8 cellular contexts compared by ENCODE assay signal in the genomic region with DNA sequence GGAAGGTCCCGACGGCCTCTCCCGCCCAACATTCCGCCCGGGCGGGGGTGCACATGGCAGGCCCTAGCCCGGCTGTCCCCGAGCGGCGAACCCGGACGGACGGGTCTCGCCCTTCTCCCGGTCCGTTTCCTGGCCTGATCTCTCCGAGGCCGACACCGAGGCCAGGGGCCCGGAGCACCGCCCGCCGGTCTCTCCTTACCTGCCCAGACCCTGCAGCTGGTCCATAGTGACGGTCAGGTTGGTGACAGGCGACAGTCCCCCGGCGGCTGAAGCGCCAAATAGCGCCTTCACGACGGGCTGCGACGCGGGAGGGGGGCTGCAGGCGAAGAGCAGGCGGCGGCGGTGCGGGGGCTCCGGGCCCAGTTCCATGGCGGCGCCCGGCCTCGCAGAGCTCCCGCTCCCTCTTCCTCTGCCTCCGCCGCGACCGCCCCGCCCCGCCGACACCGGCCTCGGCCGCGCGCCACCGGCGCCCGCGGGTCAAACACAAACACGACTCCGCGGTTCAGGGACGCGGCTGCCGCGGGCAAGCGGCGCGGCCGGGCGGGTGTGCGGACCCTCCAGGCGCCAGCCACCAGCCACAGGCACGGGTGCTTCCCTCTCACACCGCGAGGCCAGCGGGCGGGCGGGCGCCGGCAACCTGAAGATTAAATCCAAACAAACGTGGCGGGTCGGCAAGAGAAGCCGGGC. TPM values are rescaled to one million over a fixed set of nuclear protein-coding genes. Genes with fewer than 3 reads are reported as not detected.
DNase-seq lines count a peak whose midpoint lies in the region; ATAC-seq and TF ChIP-seq lines count a peak whose summit lies in the region.

No MANE protein-coding gene starts in this region.

- DNase-seq in UCSD-AML1 (lab: John Stamatoyannopoulos, UW; ENCODE audit: unreplicated experiment): peak; percentile 83
- no peak for DNase-seq in natural killer cell treated with Interleukin-12 subunit alpha and Interleukin-12 subunit beta and Interleukin-15 and Interleukin-18, amount 100 ng/mL, for 72 hours (ENCODE audit: low spot score)
- DNase-seq in uterus: peak in 1 of 2 donors; percentile 23
- no peak for DNase-seq in putamen (ENCODE audit: low spot score)

- intact Hi-C loops in uterus (cut with DNase I; ENCODE audit: low total_unique reads): no loop called here

- H3K4me3 ChIP-seq in BLaER1 treated with 17β-estradiol and CSF1 and Interleukin-3, amounts not matched to agents 10 nM and 100 nM: peak overlapping the region; percentile 77 to 99 (median 88)
- H3K4me3 ChIP-seq in uterus: peak overlapping the region; percentile 59 to 61

- no peaks in the 10 kb centered on the region for H3K27me3 ChIP-seq in BLaER1 treated with 17β-estradiol and CSF1 and Interleukin-3, amounts not matched to agents 10 nM and 100 nM
- no peaks in the 10 kb centered on the region for H3K27me3 ChIP-seq in uterus

- H3K36me3 ChIP-seq in BLaER1 treated with 17β-estradiol and CSF1 and Interleukin-3, amounts not matched to agents 10 nM and 100 nM: peaks cover 0 to 41% (median 36%) of the 10 kb centered on the region in 11 experiments; a peak in 19 of 22 replicates
- H3K36me3 ChIP-seq in uterus: no peaks in the 10 kb centered on the region

- no peaks in the 10 kb centered on the region for H3K9me3 Mint-ChIP-seq in natural killer cell treated with Interleukin-12 subunit alpha and Interleukin-12 subunit beta and Interleukin-15 and Interleukin-18, amount 100 ng/mL, for 72 hours

- no peak for TF ChIP-seq CTCF in uterus (IDR thresholded peaks at IDR 0.05)

- H3K9ac ChIP-seq in BLaER1 treated with 17β-estradiol and CSF1 and Interleukin-3, amounts not matched to agents 10 nM and 100 nM: peak overlapping the region; percentile 79 to 97 (median 93)

- H3K4me1 ChIP-seq in BLaER1 treated with 17β-estradiol and CSF1 and Interleukin-3, amounts not matched to agents 10 nM and 100 nM: peaks cover 14 to 32% (median 24%) of the 10 kb centered on the region in 10 experiments
- H3K4me1 ChIP-seq in uterus: peaks cover 0 to 5% of the 10 kb centered on the region in 2 donors

- peak overlapping the region; percentile 77 to 80 for H3K27ac Mint-ChIP-seq in natural killer cell treated with Interleukin-12 subunit alpha and Interleukin-12 subunit beta and Interleukin-15 and Interleukin-18, amount 100 ng/mL, for 72 hours

- H3K4me1 Mint-ChIP-seq in natural killer cell treated with Interleukin-12 subunit alpha and Interleukin-12 subunit beta and Interleukin-15 and Interleukin-18, amount 100 ng/mL, for 72 hours (ENCODE audit: low read depth in 2 of 2): peaks cover 9 to 24% of the 10 kb centered on the region in 2 donors

- peaks cover 0 to 30% (median 18%) of the 10 kb centered on the region in 11 experiments; a peak in 8 of 22 replicates for H4K20me1 ChIP-seq in BLaER1 treated with 17β-estradiol and CSF1 and Interleukin-3, amounts not matched to agents 10 nM and 100 nM

- H3K4me2 ChIP-seq in BLaER1 treated with 17β-estradiol and CSF1 and Interleukin-3, amounts not matched to agents 10 nM and 100 nM: peak overlapping the region; percentile 64 to 95 (median 87)

- H3K36me3 Mint-ChIP-seq in natural killer cell treated with Interleukin-12 subunit alpha and Interleukin-12 subunit beta and Interleukin-15 and Interleukin-18, amount 100 ng/mL, for 72 hours: peaks cover 11% of the 10 kb centered on the region

- TF ChIP-seq POLR2A in uterus (IDR thresholded peaks at IDR 0.05): peak in 1 of 2 donors; percentile 15

- H3K27me3 Mint-ChIP-seq in natural killer cell treated with Interleukin-12 subunit alpha and Interleukin-12 subunit beta and Interleukin-15 and Interleukin-18, amount 100 ng/mL, for 72 hours: no peaks in the 10 kb centered on the region

- H3K4me3 Mint-ChIP-seq in natural killer cell treated with Interleukin-12 subunit alpha and Interleukin-12 subunit beta and Interleukin-15 and Interleukin-18, amount 100 ng/mL, for 72 hours: peak overlapping the region; percentile 94

- H3K27ac ChIP-seq in BLaER1 treated with 17β-estradiol and CSF1 and Interleukin-3, amounts not matched to agents 10 nM and 100 nM: peak overlapping the region in 10 of 11 experiments; percentile 51 to 92 (median 90); a peak in 20 of 22 replicates
- H3K27ac ChIP-seq in uterus: peak overlapping the region in 1 of 2 donors; percentile 12

- ATAC-seq in GM19043 (IDR thresholded peaks at IDR 0.05; ENCODE audit: low read depth, unreplicated experiment) (peak; percentile 26), HG03175 (IDR thresholded peaks at IDR 0.05; ENCODE audit: unreplicated experiment) (peak; percentile 21), esophagus mucosa (peak; percentile 51)
- ATAC-seq in natural killer cell treated with Interleukin-12 subunit alpha and Interleukin-12 subunit beta and Interleukin-15 and Interleukin-18, amount 100 ng/mL, for 72 hours: peak; percentile 50

- no peaks in the 10 kb centered on the region for H3K9me3 ChIP-seq in BLaER1 treated with 17β-estradiol and CSF1 and Interleukin-3, amounts not matched to agents 10 nM and 100 nM (replicated peaks in 1 of 11)
- no peaks in the 10 kb centered on the region for H3K9me3 ChIP-seq in uterus

RNA-seq across cellular contexts. Expression of a gene that starts 0.5 kb away (rescaled TPM):
- total RNA-seq in esophagus mucosa (3.8 TPM), uterus (10 to 100 TPM in 1 of 4 donors, under 1 TPM in 1, not detected in 2; 0.67 to 10.5 TPM)
- 10 to 100 TPM; 35.8 to 76.7 TPM for total RNA-seq in natural killer cell treated with Interleukin-12 subunit alpha and Interleukin-12 subunit beta and Interleukin-15 and Interleukin-18, amount 100 ng/mL, for 72 hours

RNA-seq across cellular contexts. Expression of a gene that starts 35.6 kb away (rescaled TPM):
- total RNA-seq in esophagus mucosa (not detected), uterus (1 to 10 TPM in 1 of 4 donors, not detected in 3; 3.1 TPM)
- not detected for total RNA-seq in natural killer cell treated with Interleukin-12 subunit alpha and Interleukin-12 subunit beta and Interleukin-15 and Interleukin-18, amount 100 ng/mL, for 72 hours

RNA-seq across cellular contexts. Expression of a gene that starts 53.2 kb away (rescaled TPM):
- total RNA-seq in esophagus mucosa (6.9 TPM), uterus (10 to 100 TPM in 2 of 4 donors, 1 to 10 TPM in 2; 1.8 to 19.3 (median 10.9) TPM)
- total RNA-seq in natural killer cell treated with Interleukin-12 subunit alpha and Interleukin-12 subunit beta and Interleukin-15 and Interleukin-18, amount 100 ng/mL, for 72 hours: 10 to 100 TPM; 23.9 to 51.3 TPM
